In genomic region chr19:7920520-7921301, GRCh38 we compare ENCODE assay signal across 8 cellular contexts.
DNase-seq lines count a peak whose midpoint lies in the region; ATAC-seq and TF ChIP-seq lines count a peak whose summit lies in the region.

No MANE protein-coding gene starts in this region.

- peak overlapping the region; percentile 88 for H3K27ac ChIP-seq in RWPE1

- H3K27ac Mint-ChIP-seq in nephron progenitor cell, result peak overlapping the region; percentile 81

- H3K4me3 ChIP-seq in LNCaP clone FGC (ENCODE audit: low read depth, low read length), result peak overlapping the region; percentile 77
- peak overlapping the region; percentile 68 for H3K4me3 ChIP-seq in fibroblast of pulmonary artery (replicated peaks; ENCODE audit: low read depth, low read length)

- POLR2A ChIA-PET in RWPE1 (lab: Yijun Ruan, JAX; ENCODE audit: low non-redundant PET), result interaction anchor here (0.7 to 1.3 kb wide), 4 partner anchors 8 to 659 kb away, joined by 3 to 5 read pairs (median 3); no protein-coding TSS in a partner anchor

- CTCF ChIA-PET in RWPE1 (lab: Yijun Ruan, JAX), result interaction anchor here (0.6 to 1.6 kb wide), 5 partner anchors 9 to 352 kb away, joined by 3 to 8 read pairs (median 3); partner anchors contain the start of gene TIMM44

- peak; percentile 36 for ATAC-seq in GM21825 (IDR thresholded peaks at IDR 0.05; ENCODE audit: unreplicated experiment)
- peak; percentile 57 for ATAC-seq in stimulated activated naive CD8-positive, alpha-beta T cell treated with anti-CD3 and anti-CD28 coated beads, Interleukin-15, Interleukin-2, amounts not matched to agents 100 U/mL and 50 U/mL, for 24 hours

- peaks cover 38% of the 10 kb centered on the region for H3K4me1 Mint-ChIP-seq in nephron progenitor cell

- H3K27me3 Mint-ChIP-seq in nephron progenitor cell (ENCODE audit: low read depth, poor library complexity), result peaks cover 41% of the 10 kb centered on the region

- no peak for TF ChIP-seq CTCF in LNCaP clone FGC (IDR thresholded peaks at IDR 0.05; ENCODE audit: control insufficient read depth, extremely low read depth, insufficient read depth)
- no peak for TF ChIP-seq CTCF in RWPE1 (conservative IDR thresholded peaks at IDR 0.05; ENCODE audit: low read depth)
- TF ChIP-seq CTCF in fibroblast of pulmonary artery (IDR thresholded peaks at IDR 0.05; ENCODE audit: low read length, missing control alignments), result no peak
- no peak for TF ChIP-seq CTCF in nephron progenitor cell (IDR thresholded peaks at IDR 0.05)

- peaks cover 4% of the 10 kb centered on the region for H3K36me3 Mint-ChIP-seq in nephron progenitor cell (ENCODE audit: low read depth)

- peak; percentile 87 for DNase-seq in DMS79 (lab: John Stamatoyannopoulos, UW)
- peak; percentile 85 for DNase-seq in LNCaP clone FGC (ENCODE audit: low read depth)
- DNase-seq in RWPE1 (ENCODE audit: low spot score), result peak; percentile 95
- DNase-seq in activated T-helper 9 cell treated with anti-CD3 and anti-CD28 coated beads, Interleukin-2, amount 50 U/mL, for 16 hours (ENCODE audit: low read depth), result peak; percentile 100
- peak; percentile 98 for DNase-seq in fibroblast of pulmonary artery (ENCODE audit: low read depth)
- peak; percentile 100 for DNase-seq in nephron progenitor cell
- peak; percentile 100 for DNase-seq in stimulated activated naive CD8-positive, alpha-beta T cell treated with anti-CD3 and anti-CD28 coated beads, Interleukin-15, Interleukin-2, amounts not matched to agents 100 U/mL and 50 U/mL, for 24 hours

- peak overlapping the region; percentile 85 for H3K4me3 Mint-ChIP-seq in nephron progenitor cell

- no peaks in the 10 kb centered on the region for H3K9me3 Mint-ChIP-seq in nephron progenitor cell

Comparison
In these comparisons a context has a peak if more than half of its experiments do, and no peak if none do; other contexts are left out.
1. Peak in every context shown above with its lines: DNase-seq, ATAC-seq, H3K4me3 ChIP-seq and H3K27ac ChIP-seq.